Comparison of ENCODE assay signal across 25 cellular contexts in genomic region chr10:100109670-100110069, GRCh38. TPM values are rescaled to one million over a fixed set of nuclear protein-coding genes. Genes with fewer than 3 reads are reported as not detected.
DNase-seq lines count a peak whose midpoint lies in the region; ATAC-seq and TF ChIP-seq lines count a peak whose summit lies in the region.
"Had no signal": no experiment of that assay in that cellular context is flagged by ENCODE, and none has a peak within 500 bp of the region (broad histone marks: within the 10 kb centered on the region; RNA-seq: fewer than 3 reads in every experiment).

No MANE protein-coding gene starts in this region.

- H3K4me3 Mint-ChIP-seq in endodermal cell: no peak overlapping the region
- H3K4me3 Mint-ChIP-seq: CD14-positive monocyte; mesothelial cell of epicardium; natural killer cell; stimulated activated effector memory CD8-positive, alpha-beta T cell treated with anti-CD3 and anti-CD28 coated beads, Interleukin-12 subunit alpha, Interleukin-12 subunit beta, amount 100 ng/mL, for 72 hours had no signal

- 18 to 100% methylated on average over 1 to 3 of the region's 3 CpGs for WGBS in endodermal cell (ENCODE audit: insufficient coverage in 1 of 2, insufficient read length in 1 of 2), 2 experiments

- no peak for ATAC-seq in HG03108 (IDR thresholded peaks at IDR 0.05; ENCODE audit: unreplicated experiment)
- ATAC-seq in Right ventricle myocardium inferior: no peak
- ATAC-seq: left colon; natural killer cell; stimulated activated effector memory CD8-positive, alpha-beta T cell treated with anti-CD3 and anti-CD28 coated beads, Interleukin-12 subunit alpha, Interleukin-12 subunit beta, amount 100 ng/mL, for 72 hours had no signal

- H3K36me3 Mint-ChIP-seq in endodermal cell (ENCODE audit: low read depth): no peaks in the 10 kb centered on the region
- H3K36me3 Mint-ChIP-seq: CD14-positive monocyte; mesothelial cell of epicardium; natural killer cell; stimulated activated effector memory CD8-positive, alpha-beta T cell treated with anti-CD3 and anti-CD28 coated beads, Interleukin-12 subunit alpha, Interleukin-12 subunit beta, amount 100 ng/mL, for 72 hours had no signal

- H3K4me3 ChIP-seq in endodermal cell (ENCODE audit: low read length): no peak overlapping the region
- H3K4me3 ChIP-seq: adrenal gland, coronary artery, ovary, suprapubic skin, vagina had no signal

- no peaks in the 10 kb centered on the region for H3K27me3 ChIP-seq in endodermal cell (ENCODE audit: control insufficient read depth, insufficient read depth, low read length, poor library complexity, severe bottlenecking)
- H3K27me3 ChIP-seq: ovary, vagina had no signal

- DNase-seq in NCI-H82 (lab: John Stamatoyannopoulos, UW): peak; percentile 76
- no peak for DNase-seq in NCI-H82 treated with DMSO at 0.1 percent for 48 hours (lab: John Stamatoyannopoulos, UW; ENCODE audit: unreplicated experiment)
- DNase-seq in DMS53 treated with DMSO at 0.1 percent for 48 hours (lab: John Stamatoyannopoulos, UW; ENCODE audit: unreplicated experiment): peak; percentile 24
- peak; percentile 15 for DNase-seq in M059J (ENCODE audit: low read depth)
- DNase-seq in endodermal cell: peak; percentile 79
- no peak for DNase-seq in medulla oblongata (ENCODE audit: extremely low spot score)
- no peak for DNase-seq in Right ventricle myocardium inferior (ENCODE audit: missing footprints)
- DNase-seq: activated CD4-positive, CD25-positive, alpha-beta regulatory T cell; activated gamma-delta T cell; adrenal gland; glutamatergic neuron; left colon; natural killer cell; NCI-H226; ovary; RPMI8226 had no signal

- H3K27me3 Mint-ChIP-seq in endodermal cell (ENCODE audit: insufficient read depth): peaks cover 7% of the 10 kb centered on the region

- H3K9me3 ChIP-seq in endodermal cell (ENCODE audit: control insufficient read depth, low read length): peaks cover 13% of the 10 kb centered on the region
- H3K9me3 ChIP-seq: adrenal gland, ovary, suprapubic skin, vagina had no signal

- no peak overlapping the region for H3K9ac ChIP-seq in endodermal cell (ENCODE audit: extremely low read depth, low read length, poor library complexity, severe bottlenecking)

- peak overlapping the region; percentile 15 for H3K27ac Mint-ChIP-seq in endodermal cell
- H3K27ac Mint-ChIP-seq: CD14-positive monocyte; mesothelial cell of epicardium; natural killer cell; stimulated activated effector memory CD8-positive, alpha-beta T cell treated with anti-CD3 and anti-CD28 coated beads, Interleukin-12 subunit alpha, Interleukin-12 subunit beta, amount 100 ng/mL, for 72 hours had no signal

- H3K9me3 Mint-ChIP-seq in endodermal cell: peaks cover 6% of the 10 kb centered on the region
- H3K9me3 Mint-ChIP-seq: natural killer cell; stimulated activated effector memory CD8-positive, alpha-beta T cell treated with anti-CD3 and anti-CD28 coated beads, Interleukin-12 subunit alpha, Interleukin-12 subunit beta, amount 100 ng/mL, for 72 hours had no signal

- peaks cover 8% of the 10 kb centered on the region for H3K4me1 Mint-ChIP-seq in endodermal cell
- H3K4me1 Mint-ChIP-seq: CD14-positive monocyte; natural killer cell; stimulated activated effector memory CD8-positive, alpha-beta T cell treated with anti-CD3 and anti-CD28 coated beads, Interleukin-12 subunit alpha, Interleukin-12 subunit beta, amount 100 ng/mL, for 72 hours had no signal

- H3K27ac ChIP-seq in endodermal cell (ENCODE audit: low read depth, low read length): no peak overlapping the region
- H3K27ac ChIP-seq: adrenal gland, coronary artery, ovary, suprapubic skin, vagina had no signal

- no peaks in the 10 kb centered on the region for H3K36me3 ChIP-seq in endodermal cell (ENCODE audit: control insufficient read depth, insufficient read depth, low read length)
- H3K36me3 ChIP-seq: adrenal gland, ovary, suprapubic skin, vagina had no signal

- no peak for TF ChIP-seq CTCF in endodermal cell (conservative IDR thresholded peaks at IDR 0.05)

- intact Hi-C loops in Right ventricle myocardium inferior (cut with DNase I): no loop called here

- H3K4me1 ChIP-seq in endodermal cell (ENCODE audit: control insufficient read depth, insufficient read depth, low read length): no peaks in the 10 kb centered on the region
- H3K4me1 ChIP-seq: adrenal gland, suprapubic skin, vagina had no signal

RNA-seq across cellular contexts. Expression of gene CPN1, which starts 28.0 kb away (rescaled TPM):
- total RNA-seq in M059J (2014; rRNA removed; shearing (Covaris generic)): not detected in 2 replicates
- total RNA-seq in endodermal cell (1 to 10 TPM in 1 of 2 donors, under 1 TPM in 1; 0.71 to 1.3 TPM), Right ventricle myocardium inferior (not detected)
- 0.14 TPM for polyA plus RNA-seq in endodermal cell (2013, experiment 1 of 2)
- polyA plus RNA-seq in endodermal cell (2013, experiment 2 of 2): 0.33 TPM
- total RNA-seq: adrenal gland, H4, left colon, mesothelial cell of epicardium, natural killer cell, ovary, suprapubic skin, vagina had no signal
- polyA plus RNA-seq: adrenal gland, AG04450, CD14-positive monocyte, ovary had no signal

Comparison
In these comparisons a context has a peak if more than half of its experiments do, and no peak if none do; other contexts are left out.
1. DNase-seq: peak in NCI-H82 (single experiment), DMS53 treated with DMSO at 0.1 percent for 48 hours (single experiment), M059J (single experiment) and endodermal cell (single experiment); none in NCI-H82 treated with DMSO at 0.1 percent for 48 hours (single experiment), medulla oblongata (single experiment) and Right ventricle myocardium inferior (single experiment).